8 cellular contexts compared by ENCODE assay signal in the genomic region with DNA sequence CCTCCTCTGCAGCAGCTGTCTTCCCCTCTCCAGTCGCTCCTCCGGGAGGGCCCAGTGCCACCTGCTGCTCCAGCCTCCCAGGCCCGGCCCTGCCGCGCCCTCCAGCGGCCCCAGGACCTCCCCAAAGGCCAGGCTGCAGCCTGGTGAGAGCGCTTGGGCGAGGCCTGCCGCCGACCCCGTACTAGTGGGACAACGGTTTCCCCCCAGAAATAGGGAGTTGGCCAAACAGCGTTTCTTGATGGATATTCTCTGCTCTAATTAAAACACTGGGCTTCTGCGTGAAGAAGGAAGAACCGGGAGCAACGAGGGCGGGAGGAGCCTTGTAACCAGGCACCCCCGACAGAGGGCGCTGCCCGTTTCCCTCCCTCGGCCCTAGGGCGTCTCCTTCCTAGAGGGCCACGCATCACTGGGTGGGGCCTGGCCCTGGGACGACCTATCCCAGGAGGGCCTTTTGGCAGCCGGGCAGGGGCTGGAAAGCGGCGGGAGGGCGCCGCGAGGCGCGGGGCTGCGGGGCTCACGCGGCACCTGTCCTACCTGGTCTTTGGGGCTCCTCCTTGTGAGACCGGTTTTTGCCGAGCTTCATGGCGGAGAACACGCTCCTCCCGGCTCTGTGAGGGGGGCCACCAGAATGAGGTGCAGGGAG. TPM values are rescaled to one million over a fixed set of nuclear protein-coding genes. Genes with fewer than 3 reads are reported as not detected.
A peak's percentile ranks its signal among the peaks of the same experiment; 100 is the strongest.
DNase-seq lines count a peak whose midpoint lies in the region; ATAC-seq, FAIRE-seq and TF ChIP-seq lines count a peak whose summit lies in the region.

No MANE protein-coding gene starts in this region.

- DNase-seq in COLO829 (ENCODE audit: low spot score) (peak; percentile 83), HEK293T (ENCODE audit: extremely low spot score) (peak; percentile 89), NCI-H2171 (lab: John Stamatoyannopoulos, UW) (peak; percentile 94), kidney (peak; percentile 90)
- peak; percentile 38 to 68 (median 56) for DNase-seq in activated CD4-positive, CD25-positive, alpha-beta regulatory T cell (lab: John Stamatoyannopoulos, UW)
- DNase-seq in central memory CD4-positive, alpha-beta T cell = peak; percentile 64
- DNase-seq in stimulated activated CD4-positive, alpha-beta T cell treated with anti-CD3 and anti-CD28 coated beads, Interleukin-15, amount 100 ng/mL, for 24 hours = peak; percentile 94

- intact Hi-C loops in kidney (cut with DNase I) = no loop called here

- H3K9ac ChIP-seq in kidney (ENCODE audit: low read length in 2 of 2) = peak overlapping the region in 1 of 2 donors; percentile 35

- H3K27ac ChIP-seq in kidney (ENCODE audit: low read depth in 2 of 2, low read length in 2 of 2) = no peak overlapping the region

- POLR2A ChIA-PET in HEK293T (lab: Yijun Ruan, JAX) = interaction anchor here (1.4 kb wide), 1 partner anchor 15 kb away, joined by 4 read pairs; no protein-coding TSS in a partner anchor

- H3K36me3 ChIP-seq in kidney (ENCODE audit: control insufficient read depth in 1 of 2, insufficient read depth in 2 of 2, low read length in 2 of 2) = no peaks in the 10 kb centered on the region

- ATAC-seq in GM19023 (IDR thresholded peaks at IDR 0.05; ENCODE audit: unreplicated experiment) = no peak

- peak overlapping the region in 1 of 2 donors; percentile 55 for H3K4me3 ChIP-seq in kidney (ENCODE audit: low read length in 2 of 2)

- H3K9me3 ChIP-seq in kidney (ENCODE audit: control insufficient read depth in 1 of 2, low read length in 2 of 2) = no peaks in the 10 kb centered on the region

- H3K4me1 ChIP-seq in kidney (ENCODE audit: control insufficient read depth in 1 of 2, insufficient read depth in 1 of 2, low read depth in 1 of 2, low read length in 2 of 2) = peaks cover 0 to 5% of the 10 kb centered on the region in 2 donors

- CTCF ChIA-PET in HEK293T (lab: Yijun Ruan, JAX) = interaction anchor here (0.6 to 1.7 kb wide), 7 partner anchors 12 to 1528 kb away, joined by 3 to 9 read pairs (median 3); no protein-coding TSS in a partner anchor

- FAIRE-seq in kidney (lab: Jason Lieb, UNC) = no peak

- TF ChIP-seq CTCF in kidney (IDR thresholded peaks at IDR 0.05; ENCODE audit: borderline replicate concordance, extremely low read depth, insufficient read depth) = peak; percentile 69

TF ChIP-seq in HEK293T, 16 proteins besides CTCF, POLR2A, EP300 and RAD21:
- TF ChIP-seq FOXM1 (IDR thresholded peaks at IDR 0.05; ENCODE audit: borderline replicate concordance) (no peak), ELF4 (IDR thresholded peaks at IDR 0.05) (no peak), CTBP1 (IDR thresholded peaks at IDR 0.05; ENCODE audit: borderline replicate concordance) (no peak), FOXA1 (IDR thresholded peaks at IDR 0.05) (no peak), SP1 (IDR thresholded peaks at IDR 0.05) (no peak), L3MBTL2 (conservative IDR thresholded peaks at IDR 0.05) (peak; percentile 85), SUZ12 (IDR thresholded peaks at IDR 0.05) (no peak), ARNT (IDR thresholded peaks at IDR 0.05) (no peak), FOXK2 (IDR thresholded peaks at IDR 0.05) (no peak)

RNA-seq across cellular contexts. Expression of a gene that starts 25.4 kb away (rescaled TPM):
- 0.16 TPM for total RNA-seq in kidney
- polyA plus RNA-seq in kidney (ENCODE audit: insufficient read depth, low read depth, low replicate concordance) = not detected
